ENCODE assay signal across 30 cellular contexts in genomic region chr1:117289316-117289715, GRCh38.
"Had no signal": no experiment of that assay in that cellular context is flagged by ENCODE, and none has a peak within 500 bp of the region (broad histone marks: within the 10 kb centered on the region; RNA-seq: fewer than 3 reads in every experiment).

No MANE protein-coding gene starts in this region.

- H3K27ac ChIP-seq: brain microvascular endothelial cell, esophagus muscularis mucosa, foreskin keratinocyte, gastrocnemius medialis, heart right ventricle, WERI-Rb-1 had no signal

- H3K9me3 ChIP-seq: esophagus muscularis mucosa, gastrocnemius medialis, heart right ventricle had no signal

- FAIRE-seq: astrocyte, bronchial epithelial cell had no signal

- H3K27me3 ChIP-seq: brain microvascular endothelial cell, esophagus muscularis mucosa, gastrocnemius medialis had no signal

- H3K36me3 ChIP-seq: brain microvascular endothelial cell, esophagus muscularis mucosa, gastrocnemius medialis, heart right ventricle, WERI-Rb-1 had no signal

- ATAC-seq: activated CD4-positive, CD25-positive, alpha-beta regulatory T cell treated with anti-CD3 and anti-CD28 coated beads, Interleukin-2, amount 50 U/mL, for 24 hours; activated CD8-positive, alpha-beta T cell treated with anti-CD3 and anti-CD28 coated beads for 36 hours; activated T-cell treated with anti-CD3 and anti-CD28 coated beads, Interleukin-2, amount 50 U/mL, for 4 hours; activated T-helper 17 cell treated with anti-CD3 and anti-CD28 coated beads, Interleukin-2, amount 50 U/mL, for 72 hours; effector memory CD8-positive, alpha-beta T cell; foreskin keratinocyte; gastrocnemius medialis; heart right ventricle; T-helper 17 cell had no signal

- H3K4me1 ChIP-seq: esophagus muscularis mucosa, foreskin keratinocyte, gastrocnemius medialis, heart right ventricle had no signal

- H3K4me3 ChIP-seq: esophagus muscularis mucosa, gastrocnemius medialis, heart right ventricle had no signal

- DNase-seq: activated B cell treated with CpG ODN at 0.5 μM for 24 hours; activated CD4-positive, alpha-beta T cell treated with anti-CD3 and anti-CD28 coated beads for 48 hours; activated CD4-positive, alpha-beta T cell treated with anti-CD3 and anti-CD28 coated beads, Interleukin-2, amount 50 U/mL, for 1 hour; activated CD4-positive, alpha-beta T cell treated with anti-CD3 and anti-CD28 coated beads, Interleukin-2, amount 50 U/mL, for 48 hours; activated CD8-positive, alpha-beta memory T cell treated with anti-CD3 and anti-CD28 coated beads for 24 hours; activated CD8-positive, alpha-beta T cell treated with anti-CD3 and anti-CD28 coated beads for 36 hours; activated effector memory CD4-positive, alpha-beta T cell treated with Interleukin-2 at 50 U/mL for 16 hours; activated gamma-delta T cell treated with Interleukin-2 at 50 U/mL for 16 hours; activated naive CD4-positive, alpha-beta T cell treated with anti-CD3 and anti-CD28 coated beads, Interleukin-2, amount 50 U/mL, for 16 hours; activated naive CD4-positive, alpha-beta T cell treated with Interleukin-2 at 50 U/mL for 16 hours; activated T-cell treated with anti-CD3 and anti-CD28 coated beads, Interleukin-2, amount 50 U/mL, for 4 hours; amniotic stem cell; anterior cingulate cortex; brain microvascular endothelial cell; cortex of kidney; dermis blood vessel endothelial cell; effector CD4-positive, alpha-beta T cell; effector memory CD8-positive, alpha-beta T cell; erythroblast; foreskin keratinocyte; gastrocnemius medialis; heart right ventricle; T-helper 17 cell; T1000; WERI-Rb-1 had no signal
